In genomic region chr2:149463328-149464002, GRCh38 we compare ENCODE assay signal across 13 cellular contexts.
DNase-seq lines count a peak whose midpoint lies in the region; ATAC-seq and TF ChIP-seq lines count a peak whose summit lies in the region.
"Had no signal": no experiment of that assay in that cellular context is flagged by ENCODE, and none has a peak within 500 bp of the region (broad histone marks: within the 10 kb centered on the region; RNA-seq: fewer than 3 reads in every experiment).

No MANE protein-coding gene starts in this region.

- no peaks in the 10 kb centered on the region for H3K9me2 ChIP-seq in GM23248 (ENCODE audit: insufficient read depth)

- H3K27me3 ChIP-seq in GM23248 (replicated peaks; ENCODE audit: insufficient read depth): no peaks in the 10 kb centered on the region
- H3K27me3 ChIP-seq: cardiac muscle cell had no signal

- no peak overlapping the region for H3K4me3 Mint-ChIP-seq in HFFc6
- H3K4me3 Mint-ChIP-seq: naive B cell had no signal

- H3K4me1 ChIP-seq in GM23248 (ENCODE audit: insufficient read depth): peaks cover 28% of the 10 kb centered on the region

- no peak overlapping the region for H3K27ac ChIP-seq in GM23248
- H3K27ac ChIP-seq: cardiac muscle cell, WERI-Rb-1 had no signal

- peaks cover 15% of the 10 kb centered on the region; the same call in 1 of the 2 replicates for H3F3A ChIP-seq in GM23248 (ENCODE audit: insufficient read depth)

- no peak overlapping the region for H2AFZ ChIP-seq in GM23248

- H3K9me3 Mint-ChIP-seq in HFFc6: peaks cover 22% of the 10 kb centered on the region

- no peaks in the 10 kb centered on the region; the same call in 1 of the 2 replicates for H3K4me1 Mint-ChIP-seq in HFFc6 (ENCODE audit: low read depth)
- H3K4me1 Mint-ChIP-seq: naive B cell had no signal

- H3K9me3 ChIP-seq in GM23248 (ENCODE audit: low read depth): no peaks in the 10 kb centered on the region

- in situ Hi-C loops in GM23248 (cut with MboI): no loop called here

- H3K4me2 ChIP-seq in GM23248 (ENCODE audit: unreplicated experiment): no peak overlapping the region

- peak; percentile 13 for DNase-seq in AG10803 (ENCODE audit: low read depth)
- DNase-seq in HFFc6: no peak
- no peak for DNase-seq in activated CD4-positive, CD25-positive, alpha-beta regulatory T cell treated with anti-CD3 and anti-CD28 coated beads, Interleukin-2, amount 50 U/mL, for 72 hours
- no peak for DNase-seq in NCI-H510A (lab: John Stamatoyannopoulos, UW)
- DNase-seq in GM23248: no peak
- no peak for DNase-seq in SIG-M5 treated with dmso at 0.1 percent for 504 hours (lab: John Stamatoyannopoulos, UW; ENCODE audit: unreplicated experiment)
- DNase-seq: DMS79, erythroblast, naive B cell, WERI-Rb-1 had no signal

- H3K27ac Mint-ChIP-seq in HFFc6: 0 out of 2 replicates have a peak overlapping the region, but pooled peaks have one; percentile 13
- H3K27ac Mint-ChIP-seq: naive B cell had no signal

- 42 to 54% methylated on average over 2 of the region's 2 CpGs for WGBS in GM23248 (ENCODE audit: low coverage in 1 of 2, low lambda C conversion rate in 2 of 2, missing lambda C conversion rate in 2 of 2), 2 experiments

- H3K4me3 ChIP-seq in AG10803 (ENCODE audit: low read length): no peak overlapping the region
- H3K4me3 ChIP-seq in GM23248: no peak overlapping the region
- H3K4me3 ChIP-seq: cardiac muscle cell had no signal

- no peak overlapping the region for H3K9ac ChIP-seq in GM23248

- H3K27me3 Mint-ChIP-seq in HFFc6 (ENCODE audit: insufficient read depth): no peaks in the 10 kb centered on the region
- H3K27me3 Mint-ChIP-seq: naive B cell had no signal

- ATAC-seq in GM19023 (IDR thresholded peaks at IDR 0.05; ENCODE audit: unreplicated experiment) (peak; percentile 91), HG03175 (IDR thresholded peaks at IDR 0.05; ENCODE audit: unreplicated experiment) (peak; percentile 91)

- no peaks in the 10 kb centered on the region for H3K79me2 ChIP-seq in GM23248 (ENCODE audit: insufficient read depth)

- H3K36me3 ChIP-seq in GM23248 (ENCODE audit: low read depth): no peaks in the 10 kb centered on the region
- H3K36me3 ChIP-seq: cardiac muscle cell, WERI-Rb-1 had no signal

- H3K36me3 Mint-ChIP-seq in HFFc6 (ENCODE audit: low read depth): peaks cover 24% of the 10 kb centered on the region

- H4K20me1 ChIP-seq in GM23248 (ENCODE audit: insufficient read depth): no peaks in the 10 kb centered on the region

- TF ChIP-seq CTCF in AG10803 (conservative IDR thresholded peaks at IDR 0.05; ENCODE audit: low read length) (no peak), HFFc6 (IDR thresholded peaks at IDR 0.05) (no peak)
